8 cellular contexts compared by ENCODE assay signal in genomic region chr15:90401499-90401898, GRCh38. TPM values are rescaled to one million over a fixed set of nuclear protein-coding genes. Genes with fewer than 3 reads are reported as not detected.
DNase-seq lines count a peak whose midpoint lies in the region; ATAC-seq and TF ChIP-seq lines count a peak whose summit lies in the region.

No MANE protein-coding gene starts in this region.

- peaks cover 54% of the 10 kb centered on the region for H3K36me3 Mint-ChIP-seq in stimulated activated effector memory CD8-positive, alpha-beta T cell treated with anti-CD3 and anti-CD28 coated beads, Interleukin-12 subunit alpha, Interleukin-12 subunit beta, amount 100 ng/mL, for 72 hours

- TF ChIP-seq CTCF in VCaP (conservative IDR thresholded peaks at IDR 0.05) (no peak), right atrium auricular region (IDR thresholded peaks at IDR 0.05) (no peak)

- H3K4me3 ChIP-seq in right atrium auricular region, result no peak overlapping the region
- no peak overlapping the region for H3K4me3 ChIP-seq in H7 (ENCODE audit: insufficient read depth, low read depth, low read length)

- H3K27ac Mint-ChIP-seq in stimulated activated effector memory CD8-positive, alpha-beta T cell treated with anti-CD3 and anti-CD28 coated beads, Interleukin-12 subunit alpha, Interleukin-12 subunit beta, amount 100 ng/mL, for 72 hours, result peak overlapping the region; percentile 96

- H3K36me3 ChIP-seq in right atrium auricular region (no peaks in the 10 kb centered on the region), H7 (replicated peaks; ENCODE audit: control insufficient read depth, insufficient read depth, low read length) (no peaks in the 10 kb centered on the region)

- H3K27me3 ChIP-seq in right atrium auricular region, result no peaks in the 10 kb centered on the region
- H3K27me3 ChIP-seq in H7 (ENCODE audit: control insufficient read depth, insufficient read depth, low read length), result no peaks in the 10 kb centered on the region

- H3K4me1 Mint-ChIP-seq in stimulated activated effector memory CD8-positive, alpha-beta T cell treated with anti-CD3 and anti-CD28 coated beads, Interleukin-12 subunit alpha, Interleukin-12 subunit beta, amount 100 ng/mL, for 72 hours, result peaks cover 64% of the 10 kb centered on the region

- no peak for ATAC-seq in stimulated activated effector memory CD8-positive, alpha-beta T cell treated with anti-CD3 and anti-CD28 coated beads, Interleukin-12 subunit alpha, Interleukin-12 subunit beta, amount 100 ng/mL, for 72 hours
- ATAC-seq in HG03280 (IDR thresholded peaks at IDR 0.05; ENCODE audit: unreplicated experiment), result no peak

- DNase-seq in DMS53 (lab: John Stamatoyannopoulos, UW) (peak; percentile 66), DMS53 treated with DMSO at 0.1 percent for 48 hours (lab: John Stamatoyannopoulos, UW; ENCODE audit: unreplicated experiment) (no peak), right atrium auricular region (ENCODE audit: low spot score) (no peak), SHP77 (lab: John Stamatoyannopoulos, UW) (no peak), H7 (no peak)
- DNase-seq in stimulated activated effector memory CD8-positive, alpha-beta T cell treated with anti-CD3 and anti-CD28 coated beads, Interleukin-12 subunit alpha, Interleukin-12 subunit beta, amount 100 ng/mL, for 72 hours (ENCODE audit: low spot score in 2 of 2), result no peak

- peaks cover 0 to 76% of the 10 kb centered on the region in 2 donors for H3K4me1 ChIP-seq in right atrium auricular region

- H3K4me3 Mint-ChIP-seq in stimulated activated effector memory CD8-positive, alpha-beta T cell treated with anti-CD3 and anti-CD28 coated beads, Interleukin-12 subunit alpha, Interleukin-12 subunit beta, amount 100 ng/mL, for 72 hours, result peak overlapping the region; percentile 62

- H3K27ac ChIP-seq in VCaP, result peak overlapping the region; percentile 81
- peak overlapping the region; percentile 78 to 91 for H3K27ac ChIP-seq in right atrium auricular region

- no peaks in the 10 kb centered on the region for H3K9me3 Mint-ChIP-seq in stimulated activated effector memory CD8-positive, alpha-beta T cell treated with anti-CD3 and anti-CD28 coated beads, Interleukin-12 subunit alpha, Interleukin-12 subunit beta, amount 100 ng/mL, for 72 hours

- H3K9me3 ChIP-seq in right atrium auricular region, result no peaks in the 10 kb centered on the region

RNA-seq across cellular contexts. Expression of gene IQGAP1, which starts 13.5 kb away (rescaled TPM):
- total RNA-seq in right atrium auricular region, result 10 to 100 TPM; 56.5 to 96.3 TPM
- total RNA-seq in H7 (2014; rRNA removed; shearing (Covaris generic)), result 74.7 and 87.6 TPM in 2 replicates

RNA-seq across cellular contexts. Expression of gene ZNF774, which starts 49.4 kb away (rescaled TPM):
- 1 to 10 TPM; 3.7 to 4.3 TPM for total RNA-seq in right atrium auricular region
- total RNA-seq in H7 (2014; rRNA removed; shearing (Covaris generic)), result 0.55 and 0.73 TPM in 2 replicates
